In genomic region chr1:159872896-159873295, GRCh38 we compare ENCODE assay signal across 21 cellular contexts. TPM values are rescaled to one million over a fixed set of nuclear protein-coding genes. Genes with fewer than 3 reads are reported as not detected.
DNase-seq lines count a peak whose midpoint lies in the region; ATAC-seq lines count a peak whose summit lies in the region.
"Had no signal": no experiment of that assay in that cellular context is flagged by ENCODE, and none has a peak within 500 bp of the region (broad histone marks: within the 10 kb centered on the region; RNA-seq: fewer than 3 reads in every experiment).

No MANE protein-coding gene starts in this region.

- in situ Hi-C loops in G401 (cut with HindIII; ENCODE audit: low sequenced_read_pairs) = no loop called here

- no peak overlapping the region for H3K4me3 ChIP-seq in skin epidermis
- H3K4me3 ChIP-seq: A549 had no signal

- peak; percentile 87 for DNase-seq in G401 (ENCODE audit: low spot score)
- peak; percentile 82 for DNase-seq in cerebellar cortex (ENCODE audit: low spot score)
- DNase-seq in left kidney (ENCODE audit: low read depth, low spot score) = peak; percentile 65
- DNase-seq: CD4-positive, alpha-beta memory T cell; COR-L47; H7; NCI-H1092 treated with DMSO at 0.1 percent for 48 hours; NCI-H1436; NCI-H187 treated with DMSO at 0.1 percent for 48 hours; NCI-H446; NCI-H526; NCI-H82; NK-92 treated with Interleukin-12 subunit alpha and Interleukin-12 subunit beta, amount 100 ng/mL, for 24 hours; PC-3 had no signal

- ATAC-seq in HG03025 (IDR thresholded peaks at IDR 0.05; ENCODE audit: low FRiP score, unreplicated experiment) (no peak), GM18858 (IDR thresholded peaks at IDR 0.05; ENCODE audit: unreplicated experiment) (no peak), HG03280 (IDR thresholded peaks at IDR 0.05; ENCODE audit: unreplicated experiment) (no peak)
- ATAC-seq: A549, PC-3, SK-N-SH treated with all-trans-retinoic acid at 6 μM for 48 hours had no signal

- H3K27ac ChIP-seq in skin epidermis = peak overlapping the region in 12 of 21 experiments; percentile 8 to 86 (median 54)
- H3K27ac ChIP-seq: A549 had no signal

RNA-seq across cellular contexts. Expression of gene VSIG8, which starts 10.4 kb away (rescaled TPM):
- total RNA-seq in G401 (2014; rRNA removed; shearing (Covaris generic)) = not detected in 2 replicates
- total RNA-seq: CD4-positive, alpha-beta memory T cell; H7 had no signal

RNA-seq across cellular contexts. Expression of gene CFAP45, which starts 27.1 kb away (rescaled TPM):
- total RNA-seq in G401 (2014; rRNA removed; shearing (Covaris generic)) = not detected in 2 replicates
- total RNA-seq: HT-29 had no signal

RNA-seq across cellular contexts. Expression of gene SLAMF8, which starts 46.2 kb away (rescaled TPM):
- not detected in 2 replicates for total RNA-seq in G401 (2014; rRNA removed; shearing (Covaris generic))
- total RNA-seq: H7, HT-29, PC-3 had no signal

RNA-seq across cellular contexts. Expression of gene TAGLN2, which starts 52.4 kb away (rescaled TPM):
- 27.1 and 49.8 TPM in 2 replicates for total RNA-seq in G401 (2014; rRNA removed; shearing (Covaris generic))
